ENCODE assay signal across 17 cellular contexts in genomic region chr1:82994866-82995370, GRCh38.
A peak's percentile ranks its signal among the peaks of the same experiment; 100 is the strongest.
DNase-seq lines count a peak whose midpoint lies in the region; ATAC-seq and TF ChIP-seq lines count a peak whose summit lies in the region.
"Had no signal": no experiment of that assay in that cellular context is flagged by ENCODE, and none has a peak within 500 bp of the region (broad histone marks: within the 10 kb centered on the region; RNA-seq: fewer than 3 reads in every experiment).

No MANE protein-coding gene starts in this region.

- no peak overlapping the region for H3K9ac ChIP-seq in smooth muscle cell (ENCODE audit: low read depth)
- H3K9ac ChIP-seq: BLaER1 had no signal

- no peak overlapping the region for H3K4me2 ChIP-seq in smooth muscle cell
- H3K4me2 ChIP-seq: BLaER1 had no signal

- H3K4me3 ChIP-seq in fibroblast of mammary gland (ENCODE audit: control insufficient read depth, low read depth, low read length) (no peak overlapping the region), skeletal muscle cell (ENCODE audit: low read depth, low read length) (no peak overlapping the region), smooth muscle cell (no peak overlapping the region)
- H3K4me3 ChIP-seq: BLaER1, GM12878 had no signal

- no peaks in the 10 kb centered on the region for H3K9me3 ChIP-seq in smooth muscle cell (replicated peaks; ENCODE audit: low read depth)

- H3K27me3 ChIP-seq in smooth muscle cell (ENCODE audit: low read depth), result no peaks in the 10 kb centered on the region
- H3K27me3 ChIP-seq: BLaER1 had no signal

- no peaks in the 10 kb centered on the region for H3K4me1 ChIP-seq in smooth muscle cell (ENCODE audit: low read depth)
- H3K4me1 ChIP-seq: BLaER1 had no signal

- no peaks in the 10 kb centered on the region for H3K79me2 ChIP-seq in smooth muscle cell (ENCODE audit: low read depth)

- TF ChIP-seq CTCF in fibroblast of mammary gland (conservative IDR thresholded peaks at IDR 0.05; ENCODE audit: control insufficient read depth, insufficient read depth, low read depth, low read length) (no peak), smooth muscle cell (IDR thresholded peaks at IDR 0.05; ENCODE audit: borderline replicate concordance, insufficient read depth, poor library complexity, severe bottlenecking) (no peak)

- no peaks in the 10 kb centered on the region for H3F3A ChIP-seq in smooth muscle cell (ENCODE audit: low read depth)

- H4K20me1 ChIP-seq in smooth muscle cell (ENCODE audit: low read depth), result no peaks in the 10 kb centered on the region
- H4K20me1 ChIP-seq: BLaER1 had no signal

- no peak overlapping the region for H2AFZ ChIP-seq in smooth muscle cell (ENCODE audit: low read depth)

- DNase-seq in GM04504 (ENCODE audit: low read depth), result peak; percentile 4
- DNase-seq in NCI-H446 treated with DMSO at 0.1 percent for 48 hours (lab: John Stamatoyannopoulos, UW), result peak; percentile 83
- peak; percentile 1 for DNase-seq in fibroblast of mammary gland (ENCODE audit: low read depth)
- DNase-seq in skeletal muscle cell (ENCODE audit: low read depth), result peak; percentile 34
- DNase-seq in smooth muscle cell (lab: John Stamatoyannopoulos, UW; ENCODE audit: unreplicated experiment), result no peak
- DNase-seq in HPDE6-E6E7 (ENCODE audit: extremely low spot score), result no peak
- DNase-seq in AML-193 (lab: John Stamatoyannopoulos, UW), result no peak
- DNase-seq: CD8-positive, alpha-beta memory T cell; DMS79; H7; NCI-H187; NCI-H226; NCI-H526 treated with DMSO at 0.1 percent for 48 hours; SHP77 treated with DMSO at 0.1 percent for 48 hours had no signal

- H3K36me3 ChIP-seq in smooth muscle cell (ENCODE audit: low read depth), result no peaks in the 10 kb centered on the region
- H3K36me3 ChIP-seq: BLaER1 had no signal

- no peak for ATAC-seq in GM18868 (IDR thresholded peaks at IDR 0.05; ENCODE audit: unreplicated experiment)
- ATAC-seq: GM12878 had no signal

- H3K27ac ChIP-seq in smooth muscle cell (ENCODE audit: low read depth), result no peak overlapping the region
- H3K27ac ChIP-seq: BLaER1 had no signal

- WGBS in smooth muscle cell (ENCODE audit: low lambda C conversion rate), result 79% methylated on average over 2 of the region's 2 CpGs

Comparison
In these comparisons a context has a peak if more than half of its experiments do, and no peak if none do; other contexts are left out.
1. DNase-seq: peak in GM04504 (single experiment), NCI-H446 treated with DMSO at 0.1 percent for 48 hours (single experiment), fibroblast of mammary gland (single experiment) and skeletal muscle cell (single experiment); none in smooth muscle cell (single experiment), HPDE6-E6E7 (single experiment) and AML-193 (0 of 2).